18 cellular contexts compared by ENCODE assay signal in the genomic region with DNA sequence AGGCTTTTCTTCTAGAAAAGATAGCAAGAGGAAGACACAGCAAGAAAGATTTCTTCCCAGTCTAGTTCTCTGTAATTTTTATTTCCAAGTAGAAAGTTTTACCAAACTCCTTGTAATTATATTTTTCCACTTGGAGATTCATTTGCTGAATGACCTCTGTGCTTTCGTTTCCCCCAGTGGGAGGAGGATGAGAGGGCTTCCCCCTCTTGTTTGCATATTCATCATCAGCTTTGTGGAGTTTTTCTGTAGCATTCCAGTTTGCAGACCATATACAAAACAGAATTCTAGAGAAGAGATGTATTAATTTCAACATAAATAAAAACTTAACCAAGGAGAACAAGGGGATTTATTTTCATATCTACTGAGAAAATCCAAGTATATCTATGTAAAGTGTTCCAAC.
"Had no signal": no experiment of that assay in that cellular context is flagged by ENCODE, and none has a peak within 500 bp of the region (broad histone marks: within the 10 kb centered on the region; RNA-seq: fewer than 3 reads in every experiment).

No MANE protein-coding gene starts in this region.

- H3K27ac Mint-ChIP-seq: nephron; neural progenitor cell; progenitor cell of endocrine pancreas; stimulated activated naive B cell treated with anti-CD40 and anti-IgM and Interleukin-4, amounts not matched to agents 10 μg/mL and 1 μg/mL and 100 μg/mL, for 72 hours; stimulated activated naive CD8-positive, alpha-beta T cell treated with anti-CD3 and anti-CD28 coated beads, Interleukin-15, Interleukin-2, amounts not matched to agents 100 ng/mL and 50 ng/mL, for 24 hours had no signal

- DNase-seq: colonic mucosa; dermis blood vessel endothelial cell; effector memory CD4-positive, alpha-beta T cell; foreskin melanocyte; hypothalamus; left ventricle myocardium superior; lower lobe of right lung; right lobe of liver; small intestine; stimulated activated CD4-positive, alpha-beta T cell treated with anti-CD3 and anti-CD28 coated beads, Interleukin-15, amount 100 ng/mL, for 24 hours; stimulated activated CD4-positive, alpha-beta T cell treated with anti-CD3 and anti-CD28 coated beads, Interleukin-2, amount 100 ng/mL, for 48 hours; stimulated activated naive B cell treated with anti-CD40 and anti-IgM and Interleukin-4, amounts not matched to agents 10 μg/mL and 1 μg/mL and 100 μg/mL, for 72 hours; upper lobe of left lung; uterus had no signal

- H3K4me1 Mint-ChIP-seq: nephron, neural progenitor cell had no signal

- ATAC-seq: left ventricle myocardium superior; lower lobe of right lung; right lobe of liver; stimulated activated naive B cell treated with anti-CD40 and anti-IgM and Interleukin-4, amounts not matched to agents 10 μg/mL and 1 μg/mL and 100 μg/mL, for 72 hours had no signal

- H3K9me3 Mint-ChIP-seq: nephron; stimulated activated naive B cell treated with anti-CD40 and anti-IgM and Interleukin-4, amounts not matched to agents 10 μg/mL and 1 μg/mL and 100 μg/mL, for 72 hours; stimulated activated naive CD8-positive, alpha-beta T cell treated with anti-CD3 and anti-CD28 coated beads, Interleukin-15, Interleukin-2, amounts not matched to agents 100 ng/mL and 50 ng/mL, for 24 hours had no signal

- H3K27me3 Mint-ChIP-seq: progenitor cell of endocrine pancreas; stimulated activated naive B cell treated with anti-CD40 and anti-IgM and Interleukin-4, amounts not matched to agents 10 μg/mL and 1 μg/mL and 100 μg/mL, for 72 hours; stimulated activated naive CD8-positive, alpha-beta T cell treated with anti-CD3 and anti-CD28 coated beads, Interleukin-15, Interleukin-2, amounts not matched to agents 100 ng/mL and 50 ng/mL, for 24 hours had no signal

- H3K4me3 Mint-ChIP-seq: nephron; neural progenitor cell; stimulated activated naive B cell treated with anti-CD40 and anti-IgM and Interleukin-4, amounts not matched to agents 10 μg/mL and 1 μg/mL and 100 μg/mL, for 72 hours; stimulated activated naive CD8-positive, alpha-beta T cell treated with anti-CD3 and anti-CD28 coated beads, Interleukin-15, Interleukin-2, amounts not matched to agents 100 ng/mL and 50 ng/mL, for 24 hours had no signal
